ENCODE assay signal across 8 cellular contexts in genomic region chr12:47773062-47773857, GRCh38. TPM values are rescaled to one million over a fixed set of nuclear protein-coding genes. Genes with fewer than 3 reads are reported as not detected.
DNase-seq lines count a peak whose midpoint lies in the region; ATAC-seq and TF ChIP-seq lines count a peak whose summit lies in the region.

SLC48A1 (plus strand) TSS chr12:47773238; CDS start chr12:47773305, 67 bp downstream.

- H3K4me3 ChIP-seq in HL-60 (replicated peaks; ENCODE audit: insufficient read depth, low read length) (peak within 1 kb of the TSS; percentile 68), ovary (peak within 1 kb of the TSS; percentile 61), thymus (ENCODE audit: low read length) (peak within 1 kb of the TSS; percentile 87)

- H3K27me3 Mint-ChIP-seq in glutamatergic neuron (ENCODE audit: unreplicated experiment): peaks cover 9% of the 10 kb centered on the region

- no peak for TF ChIP-seq EP300 in ovary (IDR thresholded peaks at IDR 0.05)

- peaks cover 9% of the 10 kb centered on the region for H3K9me3 Mint-ChIP-seq in glutamatergic neuron (ENCODE audit: unreplicated experiment)

- H3K9me3 ChIP-seq in ovary (no peaks in the 10 kb centered on the region), thymus (ENCODE audit: control insufficient read depth) (no peaks in the 10 kb centered on the region)

- H3K27ac Mint-ChIP-seq in glutamatergic neuron (ENCODE audit: unreplicated experiment): peak within 1 kb of the TSS; percentile 83

- H3K36me3 ChIP-seq in ovary (no peaks in the 10 kb centered on the region), thymus (ENCODE audit: control insufficient read depth, insufficient read depth) (no peaks in the 10 kb centered on the region)

- DNase-seq in D341Med (ENCODE audit: low spot score) (peak; percentile 97), HL-60 (ENCODE audit: low read depth in 1 of 2, low spot score in 1 of 2) (peak in 1 of 2 experiments; percentile 65), glutamatergic neuron (peak; percentile 88), ovary (peak; percentile 73 to 87 (median 82))
- DNase-seq in activated naive CD4-positive, alpha-beta T cell treated with anti-CD3 and anti-CD28 coated beads, Interleukin-2, amount 50 U/mL, for 16 hours: peak; percentile 79

- H3K27me3 ChIP-seq in HL-60 (ENCODE audit: insufficient read depth, poor library complexity, severe bottlenecking) (no peaks in the 10 kb centered on the region), ovary (no peaks in the 10 kb centered on the region), thymus (ENCODE audit: control insufficient read depth, insufficient read depth) (no peaks in the 10 kb centered on the region)

- peaks cover 7% of the 10 kb centered on the region for H3K4me1 Mint-ChIP-seq in glutamatergic neuron (ENCODE audit: low read depth, unreplicated experiment)

- TF ChIP-seq CTCF in HL-60 (IDR thresholded peaks at IDR 0.05; ENCODE audit: insufficient read depth, low read length) (no peak), glutamatergic neuron (IDR thresholded peaks at IDR 0.05; ENCODE audit: partially characterized antibody, unreplicated experiment) (no peak), ovary (IDR thresholded peaks at IDR 0.05) (peak in 2 of 3 donors; percentile 11 to 33)

- 0 to 1% (median 1%) methylated on average over 44 to 106 of the region's 106 CpGs for WGBS in ovary, 3 donors
- WGBS in thymus: under 1% methylated on average over 106 of the region's 106 CpGs

- TF ChIP-seq POLR2A in Raji (IDR thresholded peaks at IDR 0.05; ENCODE audit: insufficient read depth, low read depth, low read length) (peak; percentile 72), ovary (IDR thresholded peaks at IDR 0.05) (peak; percentile 77)

- H3K4me3 Mint-ChIP-seq in glutamatergic neuron (ENCODE audit: unreplicated experiment): peak within 1 kb of the TSS; percentile 95

- H3K27ac ChIP-seq in HL-60 (replicated peaks): peak within 1 kb of the TSS; percentile 47
- H3K27ac ChIP-seq in ovary: peak within 1 kb of the TSS; percentile 76
- H3K27ac ChIP-seq in thymus (ENCODE audit: low read depth): peak within 1 kb of the TSS; percentile 66

- no peaks in the 10 kb centered on the region for H3K36me3 Mint-ChIP-seq in glutamatergic neuron (ENCODE audit: unreplicated experiment)

- H3K4me1 ChIP-seq in ovary (ENCODE audit: insufficient read depth) (peaks cover 39% of the 10 kb centered on the region), thymus (ENCODE audit: control insufficient read depth, insufficient read depth, low read length) (peaks cover 28% of the 10 kb centered on the region)

- peak; percentile 85 for ATAC-seq in GM19463 (IDR thresholded peaks at IDR 0.05; ENCODE audit: unreplicated experiment)

- intact Hi-C loops in ovary (cut with DNase I): no loop called here

RNA-seq across cellular contexts. Expression of gene SLC48A1, which starts in this region (rescaled TPM):
- total RNA-seq in glutamatergic neuron (ENCODE audit: unreplicated experiment) (15.7 TPM), ovary (100 to 1,000 TPM in 2 of 7 donors, 10 to 100 TPM in 5; 36.7 to 143 (median 98.3) TPM)
- polyA plus RNA-seq in ovary (10 to 100 TPM; 24.1 to 41.1 TPM), thymus (9.3 TPM)

Comparison
In these comparisons a context has a peak if more than half of its experiments do, and no peak if none do; other contexts are left out.
1. CTCF ChIP-seq: peak in ovary (2 of 3); none in HL-60 (single experiment) and glutamatergic neuron (single experiment).
2. Peak in every context shown above with its lines, with median percentiles within 50 percentile points of each other: H3K27ac ChIP-seq and H3K4me3 ChIP-seq.